Comparison of ENCODE assay signal across 8 cellular contexts in genomic region chr18:22933958-22934423, GRCh38. TPM values are rescaled to one million over a fixed set of nuclear protein-coding genes. Genes with fewer than 3 reads are reported as not detected.
A peak's percentile ranks its signal among the peaks of the same experiment; 100 is the strongest.
DNase-seq lines count a peak whose midpoint lies in the region; ATAC-seq and TF ChIP-seq lines count a peak whose summit lies in the region.

No MANE protein-coding gene starts in this region.

- TF ChIP-seq EP300 in stomach (IDR thresholded peaks at IDR 0.05): no peak

- no peak for TF ChIP-seq CTCF in SU-DHL-6 (IDR thresholded peaks at IDR 0.05; ENCODE audit: insufficient read depth, low read length, poor library complexity, severe bottlenecking)
- TF ChIP-seq CTCF in hepatocyte (IDR thresholded peaks at IDR 0.05; ENCODE audit: poor library complexity): no peak
- no peak for TF ChIP-seq CTCF in stomach (IDR thresholded peaks at IDR 0.05)

- H2AFZ ChIP-seq in SU-DHL-6 (ENCODE audit: low read depth, low read length, severe bottlenecking) (peak overlapping the region; percentile 94), hepatocyte (peak overlapping the region; percentile 99)

- H3K27ac ChIP-seq in SU-DHL-6 (ENCODE audit: low read depth, low read length) (peak overlapping the region; percentile 86), hepatocyte (peak overlapping the region; percentile 98), stomach (peak overlapping the region; percentile 97 to 99 (median 98))

- peak overlapping the region; percentile 89 for H3K9ac ChIP-seq in SU-DHL-6 (ENCODE audit: low read length)

- 18% methylated on average over 17 of the region's 17 CpGs for WGBS in hepatocyte (ENCODE audit: low lambda C conversion rate, missing lambda C conversion rate)
- WGBS in stomach, 5 donors: 9 to 14% (median 11%) methylated on average over 16 to 17 of the region's 17 CpGs

- H3K9me3 ChIP-seq in SU-DHL-6 (ENCODE audit: insufficient read depth, low read length) (no peaks in the 10 kb centered on the region), hepatocyte (ENCODE audit: low read depth) (no peaks in the 10 kb centered on the region), stomach (no peaks in the 10 kb centered on the region)

- intact Hi-C loops in stomach (cut with DNase I; ENCODE audit: low total_unique reads): no loop called here

- H3K4me1 ChIP-seq in hepatocyte (ENCODE audit: insufficient read depth) (no peaks in the 10 kb centered on the region), stomach (peaks cover 0 to 25% (median 9%) of the 10 kb centered on the region in 4 donors)

- H3K9me2 ChIP-seq in SU-DHL-6 (replicated peaks; ENCODE audit: insufficient read depth, low read length) (no peaks in the 10 kb centered on the region), hepatocyte (replicated peaks; ENCODE audit: insufficient read depth) (no peaks in the 10 kb centered on the region)

- TF ChIP-seq POLR2A in stomach (IDR thresholded peaks at IDR 0.05): no peak

- DNase-seq in NCI-H82 treated with DMSO at 0.1 percent for 48 hours (lab: John Stamatoyannopoulos, UW; ENCODE audit: unreplicated experiment) (peak; percentile 66), NCI-H82 (lab: John Stamatoyannopoulos, UW) (no peak), hepatocyte (ENCODE audit: low spot score) (no peak), stomach (no peak), NCI-H774 (lab: John Stamatoyannopoulos, UW) (no peak)
- no peak for DNase-seq in stimulated activated naive CD4-positive, alpha-beta T cell (lab: John Stamatoyannopoulos, UW)

- H3K79me2 ChIP-seq in SU-DHL-6 (ENCODE audit: insufficient read depth, low read length) (peaks cover 51% of the 10 kb centered on the region), hepatocyte (peaks cover 21% of the 10 kb centered on the region)

- peak overlapping the region; percentile 69 for H3K4me3 ChIP-seq in SU-DHL-6 (ENCODE audit: insufficient read depth, low read length, poor library complexity, severe bottlenecking)
- peak overlapping the region; percentile 100 for H3K4me3 ChIP-seq in hepatocyte
- peak overlapping the region; percentile 72 to 87 (median 80) for H3K4me3 ChIP-seq in stomach

- H3K4me2 ChIP-seq in SU-DHL-6 (ENCODE audit: low read depth, low read length, poor library complexity, severe bottlenecking) (peak overlapping the region; percentile 99), hepatocyte (peak overlapping the region; percentile 84)

- peak; percentile 22 for ATAC-seq in HG02884 (IDR thresholded peaks at IDR 0.05; ENCODE audit: unreplicated experiment)

- H4K20me1 ChIP-seq in SU-DHL-6 (ENCODE audit: low read depth, low read length) (0 out of 2 replicates have a peak, but pooled peaks cover 3% of the 10 kb centered on the region), hepatocyte (ENCODE audit: insufficient read depth, poor library complexity, severe bottlenecking) (no peaks in the 10 kb centered on the region)

- no peaks in the 10 kb centered on the region for H3K27me3 ChIP-seq in SU-DHL-6 (ENCODE audit: low read length)
- no peaks in the 10 kb centered on the region for H3K27me3 ChIP-seq in hepatocyte
- H3K27me3 ChIP-seq in stomach: no peaks in the 10 kb centered on the region

- peaks cover 32% of the 10 kb centered on the region for H3F3A ChIP-seq in SU-DHL-6 (ENCODE audit: insufficient read depth)

- H3K36me3 ChIP-seq in SU-DHL-6 (ENCODE audit: low read length) (peaks cover 35% of the 10 kb centered on the region), hepatocyte (replicated peaks; ENCODE audit: insufficient read depth, low read depth) (no peaks in the 10 kb centered on the region), stomach (peaks cover 8 to 21% (median 19%) of the 10 kb centered on the region in 4 donors)

RNA-seq across cellular contexts. Expression of gene RBBP8, which starts 0.9 kb away (rescaled TPM):
- 17.3 and 25.7 TPM in 2 replicates for total RNA-seq in hepatocyte
- 13.1 and 15.4 TPM in 2 replicates for polyA plus RNA-seq in hepatocyte
- total RNA-seq in stomach: 10 to 100 TPM in 4 of 5 donors, 1 to 10 TPM in 1; 6.4 to 54.0 (median 30.5) TPM
- 10 to 100 TPM; 26.3 to 34.0 (median 29.8) TPM for polyA plus RNA-seq in stomach
